In the genomic region with DNA sequence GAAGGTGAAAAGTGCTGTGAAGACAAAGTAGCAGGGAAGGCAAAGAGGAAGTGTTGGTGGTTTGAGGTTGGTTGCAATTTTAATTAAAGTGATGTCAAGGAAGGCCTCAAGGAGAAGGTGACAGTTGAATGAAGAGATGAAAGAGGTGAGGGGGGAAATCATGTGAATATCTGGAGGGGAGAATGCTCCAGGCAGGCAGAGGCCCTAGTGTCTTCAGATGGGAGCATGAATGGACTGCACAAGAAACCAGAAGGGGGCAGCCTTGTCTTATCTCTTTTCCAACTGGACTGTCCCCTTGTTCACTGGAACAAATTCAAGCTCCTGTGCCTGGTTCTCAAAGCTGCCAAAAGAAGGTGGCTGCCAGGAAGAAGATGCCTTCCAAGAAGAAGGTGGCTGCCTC, we compare ENCODE assay signal across 11 cellular contexts.
A peak's percentile ranks its signal among the peaks of the same experiment; 100 is the strongest.
DNase-seq lines count a peak whose midpoint lies in the region; ATAC-seq, FAIRE-seq and TF ChIP-seq lines count a peak whose summit lies in the region.
"Had no signal": no experiment of that assay in that cellular context is flagged by ENCODE, and none has a peak within 500 bp of the region (broad histone marks: within the 10 kb centered on the region; RNA-seq: fewer than 3 reads in every experiment).

No MANE protein-coding gene starts in this region.

- no peaks in the 10 kb centered on the region for H3K4me1 Mint-ChIP-seq in astrocyte (ENCODE audit: low read depth, unreplicated experiment)

- H3K79me2 ChIP-seq in astrocyte (ENCODE audit: insufficient read depth, low read length): no peaks in the 10 kb centered on the region

- H3K9me3 Mint-ChIP-seq in astrocyte (ENCODE audit: unreplicated experiment): no peaks in the 10 kb centered on the region

- H3K36me3 ChIP-seq in astrocyte (ENCODE audit: insufficient read depth, low read length) (no peaks in the 10 kb centered on the region), right lobe of liver (no peaks in the 10 kb centered on the region)

- H3K4me3 ChIP-seq in astrocyte (ENCODE audit: insufficient read depth, low read depth, low read length): no peak overlapping the region
- H3K4me3 ChIP-seq in right lobe of liver: no peak overlapping the region

- no peak overlapping the region for H3K9ac ChIP-seq in astrocyte (ENCODE audit: low read length)

- H2AFZ ChIP-seq in astrocyte (ENCODE audit: low read depth, low read length): no peak overlapping the region

- TF ChIP-seq CTCF in astrocyte (IDR thresholded peaks at IDR 0.05; ENCODE audit: insufficient read depth, low read depth, low read length) (peak; percentile 3), right lobe of liver (IDR thresholded peaks at IDR 0.05) (peak in 2 of 4 donors; percentile 28 to 30)

- no peaks in the 10 kb centered on the region for H3K27me3 ChIP-seq in astrocyte (ENCODE audit: insufficient read depth, low read length)
- H3K27me3 ChIP-seq in right lobe of liver: no peaks in the 10 kb centered on the region

- no peaks in the 10 kb centered on the region for H4K20me1 ChIP-seq in astrocyte (ENCODE audit: insufficient read depth, low read length)

- no peak overlapping the region for H3K27ac Mint-ChIP-seq in astrocyte (ENCODE audit: unreplicated experiment)

- H3K36me3 Mint-ChIP-seq in astrocyte (ENCODE audit: low read depth, unreplicated experiment): no peaks in the 10 kb centered on the region

- ATAC-seq in right lobe of liver (peak in 3 of 4 donors; percentile 24 to 44 (median 39)), HG02852 (IDR thresholded peaks at IDR 0.05; ENCODE audit: unreplicated experiment) (no peak), GM18873 (IDR thresholded peaks at IDR 0.05; ENCODE audit: low FRiP score, unreplicated experiment) (no peak), HG02642 (IDR thresholded peaks at IDR 0.05; ENCODE audit: poor library complexity, unreplicated experiment) (no peak)

- H3K4me3 Mint-ChIP-seq in astrocyte (ENCODE audit: unreplicated experiment): no peak overlapping the region

- H3K4me1 ChIP-seq in astrocyte (ENCODE audit: insufficient read depth, low read length) (no peaks in the 10 kb centered on the region), right lobe of liver (no peaks in the 10 kb centered on the region)

- H3K27me3 Mint-ChIP-seq in astrocyte (ENCODE audit: low read depth, unreplicated experiment): no peaks in the 10 kb centered on the region

- H3K27ac ChIP-seq in astrocyte (ENCODE audit: low read depth, low read length) (no peak overlapping the region), right lobe of liver (no peak overlapping the region)

- no peak for TF ChIP-seq POLR2A in right lobe of liver (IDR thresholded peaks at IDR 0.05)

- intact Hi-C loops in right lobe of liver (cut with DNase I): no loop called here

- H3K9me3 ChIP-seq in astrocyte (ENCODE audit: insufficient read depth, low read depth, low read length): no peaks in the 10 kb centered on the region
- no peaks in the 10 kb centered on the region for H3K9me3 ChIP-seq in right lobe of liver

- peak; percentile 29 for DNase-seq in NCI-H82 (lab: John Stamatoyannopoulos, UW)
- DNase-seq in NCI-H82 treated with DMSO at 0.1 percent for 48 hours (lab: John Stamatoyannopoulos, UW; ENCODE audit: unreplicated experiment): no peak
- peak; percentile 54 for DNase-seq in M059J (ENCODE audit: low read depth)
- no peak for DNase-seq in astrocyte (ENCODE audit: low read depth)
- no peak for DNase-seq in right lobe of liver
- DNase-seq: activated CD8-positive, alpha-beta memory T cell treated with anti-CD3 and anti-CD28 coated beads, Interleukin-2, amount 50 U/mL, for 48 hours; effector memory CD4-positive, alpha-beta T cell; NCI-H510A treated with DMSO at 0.1 percent for 48 hours had no signal

- H3K4me2 ChIP-seq in astrocyte (ENCODE audit: low read length): no peak overlapping the region

- no peak for FAIRE-seq in astrocyte (lab: Jason Lieb, UNC)

Comparison
In these comparisons a context has a peak if more than half of its experiments do, and no peak if none do; other contexts are left out.
1. DNase-seq: peak in NCI-H82 (single experiment) and M059J (single experiment); none in NCI-H82 treated with DMSO at 0.1 percent for 48 hours (single experiment), astrocyte (single experiment) and right lobe of liver (0 of 3).
2. ATAC-seq: peak in right lobe of liver (3 of 4); none in HG02852 (single experiment), GM18873 (single experiment) and HG02642 (single experiment).